In genomic region chr16:56931769-56932587, GRCh38 we compare ENCODE assay signal across 8 cellular contexts. TPM values are rescaled to one million over a fixed set of nuclear protein-coding genes. Genes with fewer than 3 reads are reported as not detected.
DNase-seq lines count a peak whose midpoint lies in the region; ATAC-seq, FAIRE-seq and TF ChIP-seq lines count a peak whose summit lies in the region.

Gene HERPUD1, plus strand, starts transcription at chr16:56932142. Its CDS starts 103 bp downstream, at chr16:56932245.

- CTCF ChIA-PET in OCI-LY7 (lab: Charles Lee; ENCODE audit: unreplicated experiment) (interaction anchor here (1.1 to 2.9 kb wide), 5 partner anchors 12 to 64 kb away, joined by 3 to 14 read pairs (median 6); no protein-coding TSS in a partner anchor), endothelial cell of umbilical vein (lab: Charles Lee) (interaction anchor here (1.0 to 1.8 kb wide), 3 partner anchors 63 to 148 kb away, joined by 3 to 4 read pairs (median 3); no protein-coding TSS in a partner anchor)

- H3K9me1 ChIP-seq in endothelial cell of umbilical vein (replicated peaks; ENCODE audit: control insufficient read depth, extremely low read depth, insufficient read depth, low read length) = no peaks in the 10 kb centered on the region

- H3K9ac ChIP-seq in endothelial cell of umbilical vein (replicated peaks; ENCODE audit: extremely low read depth, insufficient read depth, low read length) = peak within 1 kb of the TSS; percentile 94

- peak within 1 kb of the TSS; percentile 82 for H3K4me2 ChIP-seq in OCI-LY7 (ENCODE audit: low read length)
- H3K4me2 ChIP-seq in endothelial cell of umbilical vein (ENCODE audit: insufficient read depth, low read length) = peak within 1 kb of the TSS; percentile 96

- intact Hi-C loops in OCI-LY7 (cut with micrococcal nuclease; ENCODE audit: unreplicated experiment) = loop anchor here (1.0 kb wide), 4 partner anchors 15 to 109 kb away; no protein-coding TSS in a partner anchor
- intact Hi-C loops in endothelial cell of umbilical vein (cut with micrococcal nuclease) = loop anchor here (1.0 kb wide), 3 partner anchors 17 to 137 kb away; no protein-coding TSS in a partner anchor

- peak within 1 kb of the TSS; percentile 95 for H3K4me3 ChIP-seq in OCI-LY7 (ENCODE audit: low read depth, low read length, poor library complexity, severe bottlenecking)
- H3K4me3 ChIP-seq in endothelial cell of umbilical vein (replicated peaks in 1 of 3; ENCODE audit: insufficient read depth in 1 of 3, low read depth in 1 of 3, low read length in 3 of 3) = peak within 1 kb of the TSS; percentile 66 to 94 (median 85)
- H3K4me3 ChIP-seq in mononuclear cell (ENCODE audit: low read length) = peak within 1 kb of the TSS; percentile 100

- H3K9me3 ChIP-seq in OCI-LY7 (ENCODE audit: low read length) (no peaks in the 10 kb centered on the region), endothelial cell of umbilical vein (replicated peaks; ENCODE audit: control insufficient read depth, insufficient read depth, low read length) (no peaks in the 10 kb centered on the region), mononuclear cell (ENCODE audit: low read depth, low read length) (no peaks in the 10 kb centered on the region)

- TF ChIP-seq POLR2A in endothelial cell of umbilical vein (IDR thresholded peaks at IDR 0.05; ENCODE audit: low read depth, low read length) = peak; percentile 99

- POLR2A ChIA-PET in OCI-LY7 (lab: Charles Lee) = interaction anchor here (0.5 to 9.8 kb wide), 9 partner anchors 10 to 203 kb away, joined by 3 to 256 read pairs (median 5); no protein-coding TSS in a partner anchor
- POLR2A ChIA-PET in endothelial cell of umbilical vein (lab: Charles Lee) = interaction anchor here (0.8 to 1.5 kb wide), 4 partner anchors 12 to 81 kb away, joined by 3 to 7 read pairs (median 3); no protein-coding TSS in a partner anchor

- H3K4me1 ChIP-seq in OCI-LY7 (ENCODE audit: insufficient read depth, low read length, poor library complexity, severe bottlenecking) = peaks cover 66% of the 10 kb centered on the region
- peaks cover 26% of the 10 kb centered on the region for H3K4me1 ChIP-seq in endothelial cell of umbilical vein (ENCODE audit: control insufficient read depth, extremely low read depth, insufficient read depth, low read length)
- peaks cover 35% of the 10 kb centered on the region for H3K4me1 ChIP-seq in mononuclear cell (ENCODE audit: insufficient read depth, low read length)

- peaks cover 49% of the 10 kb centered on the region for H3K36me3 ChIP-seq in OCI-LY7 (ENCODE audit: insufficient read depth, low read length)
- peaks cover 6 to 16% of the 10 kb centered on the region in 2 experiments for H3K36me3 ChIP-seq in endothelial cell of umbilical vein (ENCODE audit: control insufficient read depth in 2 of 2, extremely low read depth in 1 of 2, insufficient read depth in 2 of 2, low read length in 2 of 2)

- peaks cover 50% of the 10 kb centered on the region for H3K79me2 ChIP-seq in OCI-LY7 (ENCODE audit: insufficient read depth, low read depth, low read length)
- H3K79me2 ChIP-seq in endothelial cell of umbilical vein (ENCODE audit: control insufficient read depth, insufficient read depth, low read length) = peaks cover 44% of the 10 kb centered on the region

- FAIRE-seq in endothelial cell of umbilical vein (lab: Jason Lieb, UNC) = peak; percentile 89

- dilution Hi-C loops in endothelial cell of umbilical vein (cut with MboI; ENCODE audit: extremely low pct_ligation_motif_present, low sequenced_read_pairs) = no loop called here

- H3K27me3 ChIP-seq in endothelial cell of umbilical vein (ENCODE audit: control insufficient read depth in 2 of 2, insufficient read depth in 2 of 2, low read length in 2 of 2) (no peaks in the 10 kb centered on the region), mononuclear cell (ENCODE audit: insufficient read depth, low read length) (no peaks in the 10 kb centered on the region)

- peaks cover 38% of the 10 kb centered on the region for H4K20me1 ChIP-seq in OCI-LY7 (ENCODE audit: insufficient read depth, low read length)
- H4K20me1 ChIP-seq in endothelial cell of umbilical vein (replicated peaks; ENCODE audit: control insufficient read depth, extremely low read depth, insufficient read depth, low read length) = peaks cover 19% of the 10 kb centered on the region

- no TSS peak for BruUV-seq in OCI-LY7 (replicated peaks; lab: Mats Ljungman, UMichigan)
- BruUV-seq in endothelial cell of umbilical vein (replicated peaks; lab: Mats Ljungman, UMichigan) = TSS peak; percentile 22

- H3K27ac ChIP-seq in OCI-LY7 (ENCODE audit: low read depth, low read length, poor library complexity, severe bottlenecking) (peak within 1 kb of the TSS; percentile 94), endothelial cell of umbilical vein (ENCODE audit: insufficient read depth, low read depth, low read length) (peak within 1 kb of the TSS; percentile 80)

- no peaks in the 10 kb centered on the region for H3K9me2 ChIP-seq in OCI-LY7 (ENCODE audit: insufficient read depth, low read length)

- ATAC-seq in GM21526 (IDR thresholded peaks at IDR 0.05; ENCODE audit: low FRiP score, unreplicated experiment) = peak; percentile 78

- TF ChIP-seq CTCF in OCI-LY7 (conservative IDR thresholded peaks at IDR 0.05; ENCODE audit: low read length) (no peak; the same call in 1 of the 2 replicates), endothelial cell of umbilical vein (IDR thresholded peaks at IDR 0.05; ENCODE audit: extremely low read depth in 1 of 2, insufficient read depth in 1 of 2, low read depth in 1 of 2, low read length in 2 of 2) (no peak)

- peak within 1 kb of the TSS; percentile 58; the same call in 1 of the 2 replicates for H2AFZ ChIP-seq in OCI-LY7 (ENCODE audit: low read length)
- H2AFZ ChIP-seq in endothelial cell of umbilical vein (ENCODE audit: low read depth, low read length) = peak within 1 kb of the TSS; percentile 28

- DNase-seq in DMS 273 (lab: John Stamatoyannopoulos, UW; ENCODE audit: unreplicated experiment) (peak; percentile 99), HuH-7.5 (ENCODE audit: low spot score) (peak; percentile 92), OCI-LY7 (ENCODE audit: low spot score) (peak; percentile 99), activated T-cell treated with anti-CD3 and anti-CD28 coated beads for 1 hour (ENCODE audit: low read depth) (peak; percentile 97), endothelial cell of umbilical vein (ENCODE audit: low read depth, low spot score) (peak; percentile 98)
- DNase-seq in stimulated activated CD8-positive, alpha-beta memory T cell treated with anti-CD3 and anti-CD28 coated beads, Interleukin-4, amount 100 ng/mL, for 1 hour (ENCODE audit: low read depth in 2 of 2, low spot score in 1 of 2) = peak; percentile 94 to 99

TF ChIP-seq in endothelial cell of umbilical vein, 7 proteins besides CTCF, POLR2A, EP300 and RAD21:
- TF ChIP-seq MAX (IDR thresholded peaks at IDR 0.05; ENCODE audit: insufficient read depth, insufficient read length) = peak; percentile 96
- peak; percentile 92 for TF ChIP-seq MYC (IDR thresholded peaks at IDR 0.05; ENCODE audit: low read depth, low read length)
- TF ChIP-seq POLR2AphosphoS5 (IDR thresholded peaks at IDR 0.05; ENCODE audit: insufficient read depth, low read depth, low read length) = peak; percentile 99
- TF ChIP-seq EZH2 (IDR thresholded peaks at IDR 0.05; ENCODE audit: borderline replicate concordance, low read depth, low read length, severe bottlenecking) = no peak

RNA-seq across cellular contexts. Expression of gene HERPUD1, which starts in this region (rescaled TPM):
- 121 and 140 TPM in 2 replicates for total RNA-seq in OCI-LY7 (2014; rRNA removed; shearing (Covaris generic))
- total RNA-seq in OCI-LY7 (2022) (294 and 342 TPM in 2 replicates), endothelial cell of umbilical vein (101 and 109 TPM in 2 replicates), mononuclear cell (211 TPM)
- polyA plus RNA-seq in endothelial cell of umbilical vein = 105 and 107 TPM in 2 replicates
- 79.8 and 103 TPM in 2 replicates for polyA plus RNA-seq in endothelial cell of umbilical vein (2011; cell fraction: cytosol; rRNA removed)
- polyA plus RNA-seq in endothelial cell of umbilical vein (2011; cell fraction: nucleus; rRNA removed) = 233 and 249 TPM in 2 replicates
- polyA plus RNA-seq in endothelial cell of umbilical vein (2012) = 83.3 and 94.7 TPM in 2 replicates
- polyA minus RNA-seq in endothelial cell of umbilical vein = 239 and 250 TPM in 2 replicates
- 66.9 TPM for polyA minus RNA-seq in endothelial cell of umbilical vein (2011; cell fraction: cytosol; rRNA and poly(A)+ RNA removed)
- 262 and 391 TPM in 2 replicates for polyA minus RNA-seq in endothelial cell of umbilical vein (2011; cell fraction: nucleus; rRNA and poly(A)+ RNA removed)

Comparison
In these comparisons a context has a peak if more than half of its experiments do, and no peak if none do; other contexts are left out.
1. Peak in every context shown above with its lines: DNase-seq, ATAC-seq, H3K4me3 ChIP-seq and H3K27ac ChIP-seq.